Comparison of ENCODE assay signal across 8 cellular contexts in genomic region chr9:136339173-136339957, GRCh38. TPM values are rescaled to one million over a fixed set of nuclear protein-coding genes. Genes with fewer than 3 reads are reported as not detected.
DNase-seq lines count a peak whose midpoint lies in the region; ATAC-seq and TF ChIP-seq lines count a peak whose summit lies in the region.

No MANE protein-coding gene starts in this region.

- no peak overlapping the region for H3K27ac ChIP-seq in right cardiac atrium (ENCODE audit: low read length)
- no peak overlapping the region for H3K27ac ChIP-seq in gastrocnemius medialis

- POLR2A ChIA-PET in AG04449 (lab: Yijun Ruan, JAX), result no interaction called here

- TF ChIP-seq CTCF in AG04449 (IDR thresholded peaks at IDR 0.05; ENCODE audit: insufficient read depth, low read length, missing control alignments), result peak; percentile 82
- peak; percentile 43 to 89 (median 77) for TF ChIP-seq CTCF in gastrocnemius medialis (IDR thresholded peaks at IDR 0.05 in 4 of 5, conservative IDR thresholded peaks at IDR 0.05 in 1 of 5)

- H3K4me3 ChIP-seq in AG04449 (ENCODE audit: low read depth, low read length), result no peak overlapping the region
- H3K4me3 ChIP-seq in right cardiac atrium (ENCODE audit: low read length), result no peak overlapping the region
- no peak overlapping the region for H3K4me3 ChIP-seq in gastrocnemius medialis

- ATAC-seq in right cardiac atrium (no peak), gastrocnemius medialis (peak; percentile 66 to 80), HG03521 (IDR thresholded peaks at IDR 0.05; ENCODE audit: unreplicated experiment) (no peak), GM21786 (IDR thresholded peaks at IDR 0.05; ENCODE audit: unreplicated experiment) (no peak)

- DNase-seq in AG04449 (ENCODE audit: low read depth, low spot score) (no peak), ELF-1 (ENCODE audit: low read depth, low spot score) (peak; percentile 86), NCI-H460 (ENCODE audit: extremely low read depth, low read depth) (peak; percentile 52), amygdala (lab: John Stamatoyannopoulos, UW) (peak in 42 of 56 donors; percentile 8 to 79 (median 40)), right cardiac atrium (peak; percentile 79 to 93 (median 91)), gastrocnemius medialis (peak in 1 of 2 donors; percentile 37)

- 69% methylated on average over 32 of the region's 32 CpGs for WGBS in right cardiac atrium

- CTCF ChIA-PET in AG04449 (lab: Yijun Ruan, JAX), result interaction anchor here (0.7 to 4.0 kb wide), 10 partner anchors 9 to 60 kb away, joined by 3 to 29 read pairs (median 5); partner anchors contain the start of genes DNLZ and GPSM1

- H3K27me3 ChIP-seq in right cardiac atrium (ENCODE audit: control insufficient read depth, insufficient read depth) (no peaks in the 10 kb centered on the region), gastrocnemius medialis (peaks cover 2 to 20% (median 13%) of the 10 kb centered on the region in 3 donors)

- H3K4me1 ChIP-seq in right cardiac atrium (ENCODE audit: control insufficient read depth, insufficient read depth, low read length), result no peaks in the 10 kb centered on the region
- H3K4me1 ChIP-seq in gastrocnemius medialis, result peaks cover 0 to 5% of the 10 kb centered on the region in 2 donors

- H3K36me3 ChIP-seq in gastrocnemius medialis, result no peaks in the 10 kb centered on the region

- TF ChIP-seq POLR2A in gastrocnemius medialis (IDR thresholded peaks at IDR 0.05), result no peak

- intact Hi-C loops in right cardiac atrium (cut with DNase I), result no loop called here
- intact Hi-C loops in gastrocnemius medialis (cut with DNase I; ENCODE audit: low total_unique reads), result loop anchor here (1.0 kb wide), 1 partner anchor 24 kb away; the partner anchor contains the start of gene DNLZ

- in situ Hi-C loops in gastrocnemius medialis (cut with MboI; ENCODE audit: low sequenced_read_pairs in 4 of 4), result no loop called here

- no peaks in the 10 kb centered on the region for H3K9me3 ChIP-seq in right cardiac atrium (ENCODE audit: control insufficient read depth, low read length)
- no peaks in the 10 kb centered on the region for H3K9me3 ChIP-seq in gastrocnemius medialis

RNA-seq across cellular contexts. Expression of gene GPSM1, which starts 12.0 kb away (rescaled TPM):
- total RNA-seq in NCI-H460 (2014; rRNA removed; shearing (Covaris generic)), result 17.3 and 19.8 TPM in 2 replicates
- 48.0 and 56.0 TPM in 2 replicates for polyA plus RNA-seq in NCI-H460 (2014; cell fraction: nucleus; rRNA removed)
- total RNA-seq in right cardiac atrium (10 to 100 TPM; 46.3 to 90.6 (median 71.6) TPM), gastrocnemius medialis (1 to 10 TPM in 2 of 4 donors, under 1 TPM in 1, not detected in 1; 0.98 to 1.7 (median 1.2) TPM)
- 73.3 TPM for polyA plus RNA-seq in right cardiac atrium

RNA-seq across cellular contexts. Expression of gene DNLZ, which starts 24.2 kb away (rescaled TPM):
- total RNA-seq in NCI-H460 (2014; rRNA removed; shearing (Covaris generic)), result 15.0 and 20.4 TPM in 2 replicates
- 9.7 and 38.9 TPM in 2 replicates for polyA plus RNA-seq in NCI-H460 (2014; cell fraction: nucleus; rRNA removed)
- total RNA-seq in right cardiac atrium (10 to 100 TPM; 15.2 to 24.9 (median 22.2) TPM), gastrocnemius medialis (10 to 100 TPM; 37.9 to 65.1 (median 54.3) TPM)
- 17.1 TPM for polyA plus RNA-seq in right cardiac atrium

RNA-seq across cellular contexts. Expression of gene CARD9, which starts 34.1 kb away (rescaled TPM):
- total RNA-seq in NCI-H460 (2014; rRNA removed; shearing (Covaris generic)), result 0.22 and 0.32 TPM in 2 replicates
- 2.6 and 2.8 TPM in 2 replicates for polyA plus RNA-seq in NCI-H460 (2014; cell fraction: nucleus; rRNA removed)
- total RNA-seq in right cardiac atrium, result 1 to 10 TPM in 2 of 4 donors, under 1 TPM in 2; 0.76 to 2.1 (median 1.0) TPM
- polyA plus RNA-seq in right cardiac atrium, result 0.68 TPM
- total RNA-seq in gastrocnemius medialis, result 1 to 10 TPM in 1 of 4 donors, under 1 TPM in 3; 0.34 to 1.2 (median 0.69) TPM

RNA-seq across cellular contexts. Expression of gene CCDC187, which starts 35.5 kb away (rescaled TPM):
- total RNA-seq in NCI-H460 (2014; rRNA removed; shearing (Covaris generic)), result 0.05 and 0.09 TPM in 2 replicates
- polyA plus RNA-seq in NCI-H460 (2014; cell fraction: nucleus; rRNA removed), result 0.01 and 0.50 TPM in 2 replicates
- total RNA-seq in right cardiac atrium (not detected), gastrocnemius medialis (not detected)
- polyA plus RNA-seq in right cardiac atrium, result not detected

Comparison
In these comparisons a context has a peak if more than half of its experiments do, and no peak if none do; other contexts are left out.
1. ATAC-seq: peak in gastrocnemius medialis (2 of 2); none in right cardiac atrium (0 of 2), HG03521 (single experiment) and GM21786 (single experiment).